Comparison of ENCODE assay signal across 8 cellular contexts in the genomic region with DNA sequence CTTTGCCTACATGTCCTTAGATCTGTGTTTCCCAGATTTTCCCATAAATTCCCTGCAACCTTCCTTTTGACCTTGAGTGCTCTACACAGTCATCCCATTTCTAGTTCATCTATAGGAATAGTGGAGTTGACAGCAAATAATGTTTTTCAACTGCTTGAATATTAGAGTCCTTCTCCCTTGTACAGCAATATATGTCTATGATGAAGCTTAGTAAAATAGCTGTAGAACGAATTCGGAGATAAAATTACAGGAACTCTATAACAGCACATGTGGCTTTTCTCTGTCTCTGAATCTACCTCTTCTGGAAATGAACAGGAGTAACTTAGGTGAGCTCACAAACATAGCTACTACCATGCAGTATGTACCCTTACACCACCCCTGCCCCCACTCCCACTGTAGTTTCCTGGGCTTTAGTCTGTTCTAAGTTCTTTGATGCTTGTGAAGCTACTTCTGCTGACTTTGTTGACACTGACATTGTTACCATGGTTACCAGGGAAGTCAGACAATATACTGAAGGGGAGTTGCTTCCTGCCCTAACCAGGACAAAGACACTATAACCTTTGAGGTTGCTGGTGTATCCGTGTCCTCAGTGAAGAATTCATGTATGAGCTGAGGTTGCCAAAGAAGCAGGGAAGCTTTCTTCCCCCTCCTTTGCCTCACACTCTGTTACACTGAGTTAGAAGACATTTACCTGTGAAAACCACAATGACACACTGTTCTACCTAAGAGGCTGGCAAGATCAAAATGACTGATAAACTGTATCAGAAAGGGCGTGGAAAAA.
DNase-seq lines count a peak whose midpoint lies in the region; ATAC-seq lines count a peak whose summit lies in the region.

No MANE protein-coding gene starts in this region.

- peak in 2 of 3 experiments; percentile 18 to 52 for DNase-seq in NCI-H1417 (lab: John Stamatoyannopoulos, UW)
- no peak for DNase-seq in NCI-H1417 treated with DMSO at 0.1 percent for 48 hours (lab: John Stamatoyannopoulos, UW)
- peak; percentile 24 to 36 for DNase-seq in activated CD4-positive, alpha-beta T cell treated with anti-CD3 and anti-CD28 coated beads, Interleukin-2, amount 50 U/mL, for 48 hours
- peak; percentile 39 for DNase-seq in germinal center (ENCODE audit: low spot score)
- peak; percentile 27 to 33 for DNase-seq in stimulated activated CD4-positive, alpha-beta T cell treated with anti-CD3 and anti-CD28 coated beads, Interleukin-4, amount 100 ng/mL, for 48 hours (ENCODE audit: low read depth in 2 of 2)
- DNase-seq in hippocampal formation (lab: John Stamatoyannopoulos, UW), result no peak
- no peak for DNase-seq in DMS79 treated with DMSO at 0.1 percent for 48 hours (lab: John Stamatoyannopoulos, UW)

- no peak for ATAC-seq in GM21576 (IDR thresholded peaks at IDR 0.05; ENCODE audit: unreplicated experiment)

Comparison
In these comparisons a context has a peak if more than half of its experiments do, and no peak if none do; other contexts are left out.
1. DNase-seq: peak in NCI-H1417 (2 of 3), activated CD4-positive, alpha-beta T cell treated with anti-CD3 and anti-CD28 coated beads, Interleukin-2, amount 50 U/mL, for 48 hours (2 of 2), germinal center (single experiment) and stimulated activated CD4-positive, alpha-beta T cell treated with anti-CD3 and anti-CD28 coated beads, Interleukin-4, amount 100 ng/mL, for 48 hours (2 of 2); none in NCI-H1417 treated with DMSO at 0.1 percent for 48 hours (single experiment), hippocampal formation (0 of 2) and DMS79 treated with DMSO at 0.1 percent for 48 hours (single experiment).